In genomic region chr3:39542588-39542988, GRCh38 we compare ENCODE assay signal across 14 cellular contexts.
DNase-seq lines count a peak whose midpoint lies in the region; ATAC-seq, FAIRE-seq and TF ChIP-seq lines count a peak whose summit lies in the region.
"Had no signal": no experiment of that assay in that cellular context is flagged by ENCODE, and none has a peak within 500 bp of the region (broad histone marks: within the 10 kb centered on the region; RNA-seq: fewer than 3 reads in every experiment).

No MANE protein-coding gene starts in this region.

- ATAC-seq in activated T-cell treated with anti-CD3 and anti-CD28 coated beads, Interleukin-2, amount 50 U/mL, for 72 hours (replicated peaks in 1 of 2), result peak; percentile 52 to 79
- no peak for ATAC-seq in GM23338
- no peak for ATAC-seq in K562
- ATAC-seq in stimulated activated effector memory CD8-positive, alpha-beta T cell treated with anti-CD3 and anti-CD28 coated beads, Interleukin-12 subunit alpha, Interleukin-12 subunit beta, amount 100 ng/mL, for 72 hours, result peak; percentile 78
- ATAC-seq: Panc1 had no signal

- DNase-seq in activated T-cell treated with anti-CD3 and anti-CD28 coated beads, Interleukin-2, amount 50 U/mL, for 72 hours, result peak in 1 of 2 donors; percentile 1
- DNase-seq in activated T-cell treated with anti-CD3 and anti-CD28 coated beads for 4 hours (no peak), GM23338 (ENCODE audit: low spot score) (no peak), K562 (ENCODE audit: extremely low read depth in 1 of 4, low spot score in 3 of 4) (no peak), NCI-H2107 treated with DMSO at 0.1 percent for 48 hours (lab: John Stamatoyannopoulos, UW; ENCODE audit: unreplicated experiment) (no peak), posterior vena cava (ENCODE audit: low spot score) (no peak)
- no peak for DNase-seq in stimulated activated effector memory CD8-positive, alpha-beta T cell treated with anti-CD3 and anti-CD28 coated beads, Interleukin-12 subunit alpha, Interleukin-12 subunit beta, amount 100 ng/mL, for 72 hours (ENCODE audit: low spot score in 2 of 2)
- DNase-seq: CD4-positive, alpha-beta T cell; MV-4-11; NCI-H1417 treated with DMSO at 0.1 percent for 48 hours; NCI-H526 treated with DMSO at 0.1 percent for 48 hours; Right ventricle myocardium superior; SK-N-SH had no signal

- H3K79me2 ChIP-seq in GM23338 (replicated peaks; ENCODE audit: insufficient read depth), result no peaks in the 10 kb centered on the region
- no peaks in the 10 kb centered on the region for H3K79me2 ChIP-seq in K562 (ENCODE audit: control insufficient read depth, insufficient read depth, low read length)

- no peak overlapping the region for H3K4me3 ChIP-seq in GM23338
- no peak overlapping the region for H3K4me3 ChIP-seq in K562

- no TSS peak for BruUV-seq in K562 (replicated peaks; lab: Mats Ljungman, UMichigan)

- TF ChIP-seq EP300 in K562 (IDR thresholded peaks at IDR 0.05; ENCODE audit: low read length), result no peak

- H4K20me1 ChIP-seq in GM23338 (replicated peaks; ENCODE audit: insufficient read depth) (no peaks in the 10 kb centered on the region), K562 (replicated peaks; ENCODE audit: control insufficient read depth, insufficient read depth, low read length) (no peaks in the 10 kb centered on the region)

- H3K4me2 ChIP-seq in GM23338 (peak overlapping the region; percentile 3; the same call in 1 of the 2 replicates), K562 (ENCODE audit: insufficient read depth, low read length) (no peak overlapping the region)
- H3K4me2 ChIP-seq: SK-N-SH had no signal

- H3K9me2 ChIP-seq in GM23338 (ENCODE audit: insufficient read depth), result no peaks in the 10 kb centered on the region
- H3K9me2 ChIP-seq: SK-N-SH had no signal

- CTCF ChIA-PET in K562 (lab: Yijun Ruan, JAX; ENCODE audit: low intra/inter-chr PET ratio), result interaction anchor here (1.1 kb wide), 1 partner anchor 636 kb away, joined by 3 read pairs; no protein-coding TSS in a partner anchor

- no peak for TF ChIP-seq RAD21 in K562 (CRISPR knock-in tag; conservative IDR thresholded peaks at IDR 0.05 in 1 of 2, IDR thresholded peaks at IDR 0.05 in 1 of 2)

- peaks cover 12% of the 10 kb centered on the region for H3K27me3 Mint-ChIP-seq in activated T-cell treated with anti-CD3 and anti-CD28 coated beads, Interleukin-2, amount 50 U/mL, for 72 hours (ENCODE audit: low read depth)
- peaks cover 3% of the 10 kb centered on the region for H3K27me3 Mint-ChIP-seq in GM23338 (ENCODE audit: insufficient read depth, low read depth, poor library complexity)

- WGBS in K562 (ENCODE audit: insufficient coverage, low coverage, missing lambda C conversion rate), result 35% methylated on average over 5 of the region's 5 CpGs

- no peak for FAIRE-seq in K562 (lab: Jason Lieb, UNC)

- H3K9ac ChIP-seq in K562 (ENCODE audit: insufficient read depth in 1 of 2, low read depth in 2 of 2, low read length in 2 of 2), result no peak overlapping the region
- H3K9ac ChIP-seq: SK-N-SH had no signal

- H3K27ac Mint-ChIP-seq in activated T-cell treated with anti-CD3 and anti-CD28 coated beads, Interleukin-2, amount 50 U/mL, for 72 hours, result no peak overlapping the region
- peak overlapping the region; percentile 47; the same call in 1 of the 2 replicates for H3K27ac Mint-ChIP-seq in GM23338
- H3K27ac Mint-ChIP-seq in stimulated activated effector memory CD8-positive, alpha-beta T cell treated with anti-CD3 and anti-CD28 coated beads, Interleukin-12 subunit alpha, Interleukin-12 subunit beta, amount 100 ng/mL, for 72 hours, result no peak overlapping the region
- H3K27ac Mint-ChIP-seq: CD4-positive, alpha-beta T cell had no signal

- no peaks in the 10 kb centered on the region for H3K27me3 ChIP-seq in GM23338 (ENCODE audit: insufficient read depth)
- H3K27me3 ChIP-seq in K562 (ENCODE audit: control insufficient read depth in 2 of 2, insufficient read depth in 2 of 2, low read length in 2 of 2), result no peaks in the 10 kb centered on the region

- H3K9me3 ChIP-seq in K562 (replicated peaks; ENCODE audit: control insufficient read depth, insufficient read depth, low read depth, low read length), result no peaks in the 10 kb centered on the region
- H3K9me3 ChIP-seq: SK-N-SH had no signal

- intact Hi-C loops in K562 (cut with micrococcal nuclease), result loop anchor here (1.0 to 10.0 kb wide), 4 partner anchors 185 to 772 kb away; no protein-coding TSS in a partner anchor
- intact Hi-C loops in posterior vena cava (cut with DNase I), result no loop called here

- TF ChIP-seq CTCF in GM23338 (conservative IDR thresholded peaks at IDR 0.05; ENCODE audit: low read depth in 2 of 2) (no peak), K562 (IDR thresholded peaks at IDR 0.05 in 2 of 3, conservative IDR thresholded peaks at IDR 0.05 in 1 of 3; ENCODE audit: insufficient read depth in 2 of 3, low read depth in 1 of 3, low read length in 3 of 3) (no peak)

- H3K4me3 Mint-ChIP-seq in activated T-cell treated with anti-CD3 and anti-CD28 coated beads, Interleukin-2, amount 50 U/mL, for 72 hours, result peak overlapping the region in 1 of 2 donors; percentile 14
- no peak overlapping the region for H3K4me3 Mint-ChIP-seq in GM23338
- no peak overlapping the region for H3K4me3 Mint-ChIP-seq in stimulated activated effector memory CD8-positive, alpha-beta T cell treated with anti-CD3 and anti-CD28 coated beads, Interleukin-12 subunit alpha, Interleukin-12 subunit beta, amount 100 ng/mL, for 72 hours
- H3K4me3 Mint-ChIP-seq: CD4-positive, alpha-beta T cell had no signal

- H3K27ac ChIP-seq in GM23338 (ENCODE audit: low read depth) (no peak overlapping the region), K562 (ENCODE audit: extremely low read depth, low read depth, low read length) (no peak overlapping the region)

- H3K9me3 Mint-ChIP-seq in activated T-cell treated with anti-CD3 and anti-CD28 coated beads, Interleukin-2, amount 50 U/mL, for 72 hours, result no peaks in the 10 kb centered on the region
- no peaks in the 10 kb centered on the region; the same call in 2 of the 3 replicates for H3K9me3 Mint-ChIP-seq in GM23338
- no peaks in the 10 kb centered on the region for H3K9me3 Mint-ChIP-seq in stimulated activated effector memory CD8-positive, alpha-beta T cell treated with anti-CD3 and anti-CD28 coated beads, Interleukin-12 subunit alpha, Interleukin-12 subunit beta, amount 100 ng/mL, for 72 hours
- H3K9me3 Mint-ChIP-seq: CD4-positive, alpha-beta T cell had no signal

- peaks cover 14% of the 10 kb centered on the region for H3K4me1 ChIP-seq in GM23338 (ENCODE audit: insufficient read depth)
- H3K4me1 ChIP-seq in K562 (replicated peaks in 1 of 2; ENCODE audit: control insufficient read depth in 2 of 2, insufficient read depth in 2 of 2, low read length in 2 of 2), result no peaks in the 10 kb centered on the region

- H2AFZ ChIP-seq in GM23338 (peak overlapping the region; percentile 9; the same call in 1 of the 2 replicates), K562 (ENCODE audit: low read depth, low read length) (peak overlapping the region; percentile 36; the same call in 1 of the 2 replicates)

- H3F3A ChIP-seq in GM23338 (replicated peaks; ENCODE audit: low read depth), result no peaks in the 10 kb centered on the region

- no peaks in the 10 kb centered on the region for H3K4me1 Mint-ChIP-seq in activated T-cell treated with anti-CD3 and anti-CD28 coated beads, Interleukin-2, amount 50 U/mL, for 72 hours (ENCODE audit: low read depth)
- H3K4me1 Mint-ChIP-seq in GM23338, result peaks cover 15% of the 10 kb centered on the region
- H3K4me1 Mint-ChIP-seq in stimulated activated effector memory CD8-positive, alpha-beta T cell treated with anti-CD3 and anti-CD28 coated beads, Interleukin-12 subunit alpha, Interleukin-12 subunit beta, amount 100 ng/mL, for 72 hours, result peaks cover 19% of the 10 kb centered on the region

- H3K36me3 ChIP-seq in GM23338 (ENCODE audit: insufficient read depth) (no peaks in the 10 kb centered on the region), K562 (ENCODE audit: control insufficient read depth, insufficient read depth, low read length) (no peaks in the 10 kb centered on the region)

- POLR2A ChIA-PET in K562 (lab: Yijun Ruan, JAX), result interaction anchor here (2.7 kb wide), 1 partner anchor 15 kb away, joined by 11 read pairs; no protein-coding TSS in a partner anchor

- in situ Hi-C loops in K562 (cut with MboI), result loop anchor here (10.0 kb wide), 1 partner anchor 632 kb away; no protein-coding TSS in a partner anchor

- no peak for TF ChIP-seq POLR2A in K562 (conservative IDR thresholded peaks at IDR 0.05)

- no peaks in the 10 kb centered on the region for H3K9me1 ChIP-seq in K562 (ENCODE audit: control insufficient read depth, insufficient read depth, low read length)

- H3K36me3 Mint-ChIP-seq in activated T-cell treated with anti-CD3 and anti-CD28 coated beads, Interleukin-2, amount 50 U/mL, for 72 hours (ENCODE audit: insufficient read depth in 2 of 2), result no peaks in the 10 kb centered on the region
- H3K36me3 Mint-ChIP-seq in GM23338 (ENCODE audit: low read depth), result no peaks in the 10 kb centered on the region
- no peaks in the 10 kb centered on the region for H3K36me3 Mint-ChIP-seq in stimulated activated effector memory CD8-positive, alpha-beta T cell treated with anti-CD3 and anti-CD28 coated beads, Interleukin-12 subunit alpha, Interleukin-12 subunit beta, amount 100 ng/mL, for 72 hours

TF ChIP-seq in GM23338, 12 proteins besides CTCF, POLR2A, EP300 and RAD21 (continues in another document):
- no peak for TF ChIP-seq CREB1 (CRISPR knock-in tag; IDR thresholded peaks at IDR 0.05; ENCODE audit: low read depth)
- no peak for TF ChIP-seq EZH2phosphoT487 (IDR thresholded peaks at IDR 0.05; ENCODE audit: unreplicated experiment)

TF ChIP-seq in K562, 482 proteins besides CTCF, POLR2A, EP300 and RAD21:
- no peak for TF ChIP-seq MED1 (CRISPR knock-in tag; IDR thresholded peaks at IDR 0.05; ENCODE audit: borderline replicate concordance)
- TF ChIP-seq HMGN3 (IDR thresholded peaks at IDR 0.05; ENCODE audit: borderline replicate concordance, extremely low read depth, insufficient read length, low read depth, low read length), result no peak
- no peak for TF ChIP-seq ZBED1 (IDR thresholded peaks at IDR 0.05)

Comparison
In these comparisons a context has a peak if more than half of its experiments do, and no peak if none do; other contexts are left out.
1. ATAC-seq: peak in activated T-cell treated with anti-CD3 and anti-CD28 coated beads, Interleukin-2, amount 50 U/mL, for 72 hours (2 of 2) and stimulated activated effector memory CD8-positive, alpha-beta T cell treated with anti-CD3 and anti-CD28 coated beads, Interleukin-12 subunit alpha, Interleukin-12 subunit beta, amount 100 ng/mL, for 72 hours (single experiment); none in GM23338 (single experiment) and K562 (single experiment).